ENCODE assay signal across 2 cellular contexts in genomic region chr4:992297-993110, GRCh38.
TF ChIP-seq lines count a peak whose summit lies in the region.

No MANE protein-coding gene starts in this region.

TF ChIP-seq in GM12878, 131 proteins besides CTCF, POLR2A, EP300 and RAD21:
- TF ChIP-seq NR2F1 (conservative IDR thresholded peaks at IDR 0.05), result peak; percentile 90
- TF ChIP-seq, protein P1, sequence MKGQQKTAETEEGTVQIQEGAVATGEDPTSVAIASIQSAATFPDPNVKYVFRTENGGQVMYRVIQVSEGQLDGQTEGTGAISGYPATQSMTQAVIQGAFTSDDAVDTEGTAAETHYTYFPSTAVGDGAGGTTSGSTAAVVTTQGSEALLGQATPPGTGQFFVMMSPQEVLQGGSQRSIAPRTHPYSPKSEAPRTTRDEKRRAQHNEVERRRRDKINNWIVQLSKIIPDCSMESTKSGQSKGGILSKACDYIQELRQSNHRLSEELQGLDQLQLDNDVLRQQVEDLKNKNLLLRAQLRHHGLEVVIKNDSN (IDR thresholded peaks at IDR 0.05; ENCODE audit: borderline replicate concordance, extremely low read length, insufficient read depth, low read depth, low read length), result no peak

TF ChIP-seq in HepG2, 621 proteins besides CTCF, POLR2A, EP300 and RAD21 (continues in another document):
- TF ChIP-seq, protein P2, sequence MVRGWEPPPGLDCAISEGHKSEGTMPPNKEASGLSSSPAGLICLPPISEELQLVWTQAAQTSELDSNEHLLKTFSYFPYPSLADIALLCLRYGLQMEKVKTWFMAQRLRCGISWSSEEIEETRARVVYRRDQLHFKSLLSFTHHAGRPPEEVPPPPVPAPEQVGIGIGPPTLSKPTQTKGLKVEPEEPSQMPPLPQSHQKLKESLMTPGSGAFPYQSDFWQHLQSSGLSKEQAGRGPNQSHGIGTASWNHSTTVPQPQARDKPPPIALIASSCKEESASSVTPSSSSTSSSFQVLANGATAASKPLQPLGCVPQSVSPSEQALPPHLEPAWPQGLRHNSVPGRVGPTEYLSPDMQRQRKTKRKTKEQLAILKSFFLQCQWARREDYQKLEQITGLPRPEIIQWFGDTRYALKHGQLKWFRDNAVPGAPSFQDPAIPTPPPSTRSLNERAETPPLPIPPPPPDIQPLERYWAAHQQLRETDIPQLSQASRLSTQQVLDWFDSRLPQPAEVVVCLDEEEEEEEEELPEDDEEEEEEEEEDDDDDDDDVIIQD (CRISPR knock-in tag; IDR thresholded peaks at IDR 0.05; ENCODE audit: low read depth), result peak; percentile 74; the same call in 1 of the 2 replicates
- TF ChIP-seq ISL2 (CRISPR knock-in tag; IDR thresholded peaks at IDR 0.05) (0 out of 2 replicates have a peak, but pooled peaks have one; percentile 48), RELA (CRISPR knock-in tag; IDR thresholded peaks at IDR 0.05) (peak; percentile 94), FOXK2 (IDR thresholded peaks at IDR 0.05) (peak; percentile 88), TIGD3 (CRISPR knock-in tag; IDR thresholded peaks at IDR 0.05; ENCODE audit: borderline replicate concordance) (peak; percentile 94; the same call in 1 of the 2 replicates), ZNF431 (CRISPR knock-in tag; IDR thresholded peaks at IDR 0.05; ENCODE audit: borderline replicate concordance, low read depth) (peak; percentile 88; the same call in 1 of the 2 replicates), ZNF563 (CRISPR knock-in tag; IDR thresholded peaks at IDR 0.05) (peak; percentile 93), FOXC1 (CRISPR knock-in tag; IDR thresholded peaks at IDR 0.05; ENCODE audit: borderline replicate concordance) (0 out of 2 replicates have a peak, but pooled peaks have one; percentile 5), HNRNPH1 (optimal IDR thresholded peaks at IDR 0.05; ENCODE audit: low read depth, low read length) (no peak), ZGPAT (CRISPR knock-in tag; IDR thresholded peaks at IDR 0.05) (peak; percentile 80), KDM2A (CRISPR knock-in tag; IDR thresholded peaks at IDR 0.05; ENCODE audit: borderline replicate concordance, low read depth) (peak; percentile 79), PRPF4 (IDR thresholded peaks at IDR 0.05; ENCODE audit: low read depth, low read length, poor library complexity, severe bottlenecking) (no peak), POLR2AphosphoS2 (IDR thresholded peaks at IDR 0.05; ENCODE audit: low read depth, low read length) (peak; percentile 75; the same call in 1 of the 2 replicates), ZNF30 (CRISPR knock-in tag; IDR thresholded peaks at IDR 0.05) (no peak), RARG (CRISPR knock-in tag; IDR thresholded peaks at IDR 0.05; ENCODE audit: low read depth) (no peak), ELF1 (CRISPR knock-in tag; IDR thresholded peaks at IDR 0.05) (peak; percentile 90), GPBP1L1 (CRISPR knock-in tag; IDR thresholded peaks at IDR 0.05) (no peak), JUND (CRISPR knock-in tag; IDR thresholded peaks at IDR 0.05) (0 out of 2 replicates have a peak, but pooled peaks have one; percentile 32), ZHX2 (IDR thresholded peaks at IDR 0.05; ENCODE audit: low read depth) (no peak), ZHX2 (CRISPR knock-in tag; IDR thresholded peaks at IDR 0.05; ENCODE audit: borderline replicate concordance) (no peak), MLXIP (CRISPR knock-in tag; IDR thresholded peaks at IDR 0.05; ENCODE audit: borderline replicate concordance) (no peak), SIX1 (CRISPR knock-in tag; IDR thresholded peaks at IDR 0.05; ENCODE audit: borderline replicate concordance) (peak; percentile 57; the same call in 1 of the 2 replicates), PAX8 (CRISPR knock-in tag; IDR thresholded peaks at IDR 0.05; ENCODE audit: borderline replicate concordance) (0 out of 2 replicates have a peak, but pooled peaks have one; percentile 9), CSRNP1 (CRISPR knock-in tag; IDR thresholded peaks at IDR 0.05) (0 out of 2 replicates have a peak, but pooled peaks have one; percentile 5), TBX3 (IDR thresholded peaks at IDR 0.05; ENCODE audit: borderline replicate concordance) (0 out of 2 replicates have a peak, but pooled peaks have one; percentile 26), PHB2 (IDR thresholded peaks at IDR 0.05; ENCODE audit: partially characterized antibody) (no peak), MAFF (IDR thresholded peaks at IDR 0.05; ENCODE audit: low read depth, low read length) (no peak; the same call in 1 of the 2 replicates), KDM5B (CRISPR knock-in tag; IDR thresholded peaks at IDR 0.05; ENCODE audit: borderline replicate concordance) (peak; percentile 43; the same call in 1 of the 2 replicates), ZNF792 (CRISPR knock-in tag; IDR thresholded peaks at IDR 0.05) (peak; percentile 83), ZNF790 (CRISPR knock-in tag; IDR thresholded peaks at IDR 0.05; ENCODE audit: borderline replicate concordance) (peak; percentile 59; the same call in 1 of the 2 replicates), CBX1 (IDR thresholded peaks at IDR 0.05; ENCODE audit: low read depth) (peak; percentile 34), NFIC (IDR thresholded peaks at IDR 0.05; ENCODE audit: low read length) (no peak)
- TF ChIP-seq, protein P3, sequence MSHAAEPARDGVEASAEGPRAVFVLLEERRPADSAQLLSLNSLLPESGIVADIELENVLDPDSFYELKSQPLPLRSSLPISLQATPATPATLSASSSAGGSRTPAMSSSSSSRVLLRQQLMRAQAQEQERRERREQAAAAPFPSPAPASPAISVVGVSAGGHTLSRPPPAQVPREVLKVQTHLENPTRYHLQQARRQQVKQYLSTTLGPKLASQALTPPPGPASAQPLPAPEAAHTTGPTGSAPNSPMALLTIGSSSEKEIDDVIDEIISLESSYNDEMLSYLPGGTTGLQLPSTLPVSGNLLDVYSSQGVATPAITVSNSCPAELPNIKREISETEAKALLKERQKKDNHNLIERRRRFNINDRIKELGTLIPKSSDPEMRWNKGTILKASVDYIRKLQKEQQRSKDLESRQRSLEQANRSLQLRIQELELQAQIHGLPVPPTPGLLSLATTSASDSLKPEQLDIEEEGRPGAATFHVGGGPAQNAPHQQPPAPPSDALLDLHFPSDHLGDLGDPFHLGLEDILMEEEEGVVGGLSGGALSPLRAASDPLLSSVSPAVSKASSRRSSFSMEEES (CRISPR knock-in tag; IDR thresholded peaks at IDR 0.05), result peak; percentile 98
- TF ChIP-seq, protein P4, sequence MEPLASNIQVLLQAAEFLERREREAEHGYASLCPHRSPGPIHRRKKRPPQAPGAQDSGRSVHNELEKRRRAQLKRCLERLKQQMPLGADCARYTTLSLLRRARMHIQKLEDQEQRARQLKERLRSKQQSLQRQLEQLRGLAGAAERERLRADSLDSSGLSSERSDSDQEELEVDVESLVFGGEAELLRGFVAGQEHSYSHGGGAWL (CRISPR knock-in tag; IDR thresholded peaks at IDR 0.05), result no peak; the same call in 1 of the 2 replicates
